8 cellular contexts compared by ENCODE assay signal in the genomic region with DNA sequence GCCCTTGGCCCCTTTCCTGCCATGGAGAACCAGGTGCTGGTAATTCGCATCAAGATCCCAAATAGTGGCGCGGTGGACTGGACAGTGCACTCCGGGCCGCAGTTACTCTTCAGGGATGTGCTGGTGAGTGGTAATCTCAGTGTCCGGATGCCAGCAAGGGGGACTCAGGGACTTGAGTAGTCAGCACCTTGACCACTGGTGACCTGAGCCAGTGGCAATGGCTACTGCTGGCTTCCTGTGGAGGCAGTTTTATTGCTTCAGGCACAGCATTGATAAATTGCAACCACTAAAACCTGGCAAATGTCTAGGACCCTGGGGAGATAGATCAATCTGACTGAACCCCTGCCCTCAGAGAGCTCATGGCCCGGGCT. TPM values are rescaled to one million over a fixed set of nuclear protein-coding genes. Genes with fewer than 3 reads are reported as not detected.
A peak's percentile ranks its signal among the peaks of the same experiment; 100 is the strongest.
DNase-seq lines count a peak whose midpoint lies in the region.

No MANE protein-coding gene starts in this region.

- no peaks in the 10 kb centered on the region for H3K27me3 ChIP-seq in skeletal muscle satellite cell (ENCODE audit: control insufficient read depth, insufficient read depth, low read length)

- H3K9me3 Mint-ChIP-seq in T-helper 1 cell treated with Interleukin-12 subunit alpha and Interleukin-12 subunit beta and Interleukin-4 antibody, amounts not matched to agents 30 μg/mL and 1 μg/mL, for 36 hours, result no peaks in the 10 kb centered on the region
- H3K9me3 Mint-ChIP-seq in activated naive CD8-positive, alpha-beta T cell (ENCODE audit: low read depth), result no peaks in the 10 kb centered on the region

- H3K4me1 Mint-ChIP-seq in T-helper 1 cell treated with Interleukin-12 subunit alpha and Interleukin-12 subunit beta and Interleukin-4 antibody, amounts not matched to agents 30 μg/mL and 1 μg/mL, for 36 hours (ENCODE audit: low read depth), result peaks cover 36% of the 10 kb centered on the region
- peaks cover 53% of the 10 kb centered on the region for H3K4me1 Mint-ChIP-seq in activated naive CD8-positive, alpha-beta T cell (ENCODE audit: low read depth)

- H3K27me3 Mint-ChIP-seq in T-helper 1 cell treated with Interleukin-12 subunit alpha and Interleukin-12 subunit beta and Interleukin-4 antibody, amounts not matched to agents 30 μg/mL and 1 μg/mL, for 36 hours (ENCODE audit: low read depth), result no peaks in the 10 kb centered on the region
- no peaks in the 10 kb centered on the region for H3K27me3 Mint-ChIP-seq in activated naive CD8-positive, alpha-beta T cell

- peaks cover 2% of the 10 kb centered on the region for H3K36me3 ChIP-seq in skeletal muscle satellite cell (ENCODE audit: insufficient read depth, low read length)

- no peaks in the 10 kb centered on the region for H3K9me3 ChIP-seq in skeletal muscle satellite cell (replicated peaks; ENCODE audit: low read length)

- H3K9ac ChIP-seq in skeletal muscle satellite cell (ENCODE audit: low read depth, low read length), result peak overlapping the region; percentile 84

- H3K4me3 Mint-ChIP-seq in T-helper 1 cell treated with Interleukin-12 subunit alpha and Interleukin-12 subunit beta and Interleukin-4 antibody, amounts not matched to agents 30 μg/mL and 1 μg/mL, for 36 hours, result peak overlapping the region; percentile 93
- H3K4me3 Mint-ChIP-seq in activated naive CD8-positive, alpha-beta T cell, result peak overlapping the region; percentile 94

- H3K27ac Mint-ChIP-seq in T-helper 1 cell treated with Interleukin-12 subunit alpha and Interleukin-12 subunit beta and Interleukin-4 antibody, amounts not matched to agents 30 μg/mL and 1 μg/mL, for 36 hours, result peak overlapping the region; percentile 91
- H3K27ac Mint-ChIP-seq in activated naive CD8-positive, alpha-beta T cell, result peak overlapping the region; percentile 86

- H3K4me1 ChIP-seq in skeletal muscle satellite cell (ENCODE audit: control insufficient read depth, insufficient read depth, low read length), result peaks cover 23% of the 10 kb centered on the region

- DNase-seq in T-helper 1 cell (no peak), hepatic stellate cell (ENCODE audit: low spot score) (peak; percentile 12), NCI-H2029 (lab: John Stamatoyannopoulos, UW) (no peak), NCI-H1092 (lab: John Stamatoyannopoulos, UW) (no peak), OCI-M2 (lab: John Stamatoyannopoulos, UW; ENCODE audit: unreplicated experiment) (no peak)

- peaks cover 6% of the 10 kb centered on the region for H3K36me3 Mint-ChIP-seq in T-helper 1 cell treated with Interleukin-12 subunit alpha and Interleukin-12 subunit beta and Interleukin-4 antibody, amounts not matched to agents 30 μg/mL and 1 μg/mL, for 36 hours (ENCODE audit: low read depth)
- no peaks in the 10 kb centered on the region for H3K36me3 Mint-ChIP-seq in activated naive CD8-positive, alpha-beta T cell

- H3K4me2 ChIP-seq in skeletal muscle satellite cell (ENCODE audit: low read length), result peak overlapping the region; percentile 99

- H3K4me3 ChIP-seq in skeletal muscle satellite cell (ENCODE audit: low read length), result peak overlapping the region; percentile 90

RNA-seq across cellular contexts. Expression of a gene that starts 0.8 kb away (rescaled TPM):
- total RNA-seq in skeletal muscle satellite cell (2012; rRNA removed), result 2.8 and 3.5 TPM in 2 replicates

RNA-seq across cellular contexts. Expression of a gene that starts 22.4 kb away (rescaled TPM):
- 1.7 and 3.8 TPM in 2 replicates for total RNA-seq in skeletal muscle satellite cell (2012; rRNA removed)
